ENCODE assay signal across 10 cellular contexts in genomic region chr11:128473631-128474030, GRCh38.
DNase-seq lines count a peak whose midpoint lies in the region; ATAC-seq, FAIRE-seq and TF ChIP-seq lines count a peak whose summit lies in the region.
"Had no signal": no experiment of that assay in that cellular context is flagged by ENCODE, and none has a peak within 500 bp of the region (broad histone marks: within the 10 kb centered on the region; RNA-seq: fewer than 3 reads in every experiment).

No MANE protein-coding gene starts in this region.

- H3K27ac ChIP-seq in KMS-11: peak overlapping the region; percentile 81
- H3K27ac ChIP-seq in SJCRH30: no peak overlapping the region

- TF ChIP-seq CTCF in KMS-11 (conservative IDR thresholded peaks at IDR 0.05; ENCODE audit: low read depth, low read length) (no peak), type B pancreatic cell (conservative IDR thresholded peaks at IDR 0.05) (no peak)

- H3K36me3 ChIP-seq in KMS-11 (ENCODE audit: insufficient read depth) (no peaks in the 10 kb centered on the region), SJCRH30 (peaks cover 22% of the 10 kb centered on the region)

- peak overlapping the region; percentile 93 for H3K4me2 ChIP-seq in KMS-11

- H3K27me3 ChIP-seq in KMS-11 (ENCODE audit: insufficient read depth, low read depth): no peaks in the 10 kb centered on the region
- no peaks in the 10 kb centered on the region for H3K27me3 ChIP-seq in SJCRH30

- H4K20me1 ChIP-seq in KMS-11 (ENCODE audit: insufficient read depth): no peaks in the 10 kb centered on the region

- TF ChIP-seq POLR2A in GM12891 (IDR thresholded peaks at IDR 0.05; ENCODE audit: low read depth, low read length): no peak

- no peak for DNase-seq in GM12891 (ENCODE audit: insufficient read length, low spot score)
- DNase-seq in activated naive CD4-positive, alpha-beta T cell treated with anti-CD3 and anti-CD28 coated beads for 36 hours: peak; percentile 73
- DNase-seq in natural killer cell treated with Interleukin-12 subunit alpha and Interleukin-12 subunit beta and Interleukin-15 and Interleukin-18, amount 100 ng/mL, for 72 hours (ENCODE audit: low spot score): no peak
- DNase-seq in type B pancreatic cell (ENCODE audit: extremely low spot score, unreplicated experiment): no peak
- no peak for DNase-seq in SJCRH30
- DNase-seq: stimulated activated CD8-positive, alpha-beta memory T cell treated with anti-CD3 and anti-CD28 coated beads, Interleukin-4, amount 100 ng/mL, for 48 hours had no signal

- no peak overlapping the region for H2AFZ ChIP-seq in KMS-11 (ENCODE audit: low read depth)

- peaks cover 91% of the 10 kb centered on the region for H3K36me3 Mint-ChIP-seq in activated naive CD4-positive, alpha-beta T cell treated with anti-CD3 and anti-CD28 coated beads for 36 hours (ENCODE audit: low read depth)
- peaks cover 94% of the 10 kb centered on the region for H3K36me3 Mint-ChIP-seq in natural killer cell treated with Interleukin-12 subunit alpha and Interleukin-12 subunit beta and Interleukin-15 and Interleukin-18, amount 100 ng/mL, for 72 hours
- peaks cover 38% of the 10 kb centered on the region for H3K36me3 Mint-ChIP-seq in type B pancreatic cell

- CTCF ChIA-PET in activated naive CD4-positive, alpha-beta T cell treated with anti-CD3 and anti-CD28 coated beads for 36 hours (lab: Charles Lee): interaction anchor here (0.5 to 4.5 kb wide), 16 partner anchors 9 to 184 kb away, joined by 3 to 40 read pairs (median 7); no protein-coding TSS in a partner anchor

- no peak overlapping the region for H3K4me3 ChIP-seq in KMS-11 (IDR thresholded peaks at IDR 0.05; ENCODE audit: insufficient read depth, low read depth, low read length)
- no peak overlapping the region for H3K4me3 ChIP-seq in SJCRH30

- H3K27ac Mint-ChIP-seq in activated naive CD4-positive, alpha-beta T cell treated with anti-CD3 and anti-CD28 coated beads for 36 hours: peak overlapping the region; percentile 97
- peak overlapping the region; percentile 95 to 96 for H3K27ac Mint-ChIP-seq in natural killer cell treated with Interleukin-12 subunit alpha and Interleukin-12 subunit beta and Interleukin-15 and Interleukin-18, amount 100 ng/mL, for 72 hours
- H3K27ac Mint-ChIP-seq in type B pancreatic cell: no peak overlapping the region
- H3K27ac Mint-ChIP-seq: dendritic cell treated with granulocyte-macrophage colony-stimulating factor and Interleukin-4, amounts not matched to agents 40 ng/mL and 50 ng/mL, for 4 days had no signal

- H3K4me1 Mint-ChIP-seq in activated naive CD4-positive, alpha-beta T cell treated with anti-CD3 and anti-CD28 coated beads for 36 hours (ENCODE audit: low read depth): peaks cover 94% of the 10 kb centered on the region
- H3K4me1 Mint-ChIP-seq in natural killer cell treated with Interleukin-12 subunit alpha and Interleukin-12 subunit beta and Interleukin-15 and Interleukin-18, amount 100 ng/mL, for 72 hours (ENCODE audit: low read depth in 2 of 2): peaks cover 88 to 100% of the 10 kb centered on the region in 2 donors
- H3K4me1 Mint-ChIP-seq in type B pancreatic cell (ENCODE audit: unreplicated experiment): peaks cover 42% of the 10 kb centered on the region

- no peak for ATAC-seq in natural killer cell treated with Interleukin-12 subunit alpha and Interleukin-12 subunit beta and Interleukin-15 and Interleukin-18, amount 100 ng/mL, for 72 hours
- ATAC-seq in GM19452 (IDR thresholded peaks at IDR 0.05; ENCODE audit: unreplicated experiment): no peak
- ATAC-seq in esophagus mucosa: no peak

- intact Hi-C loops in activated naive CD4-positive, alpha-beta T cell treated with anti-CD3 and anti-CD28 coated beads for 36 hours (cut with micrococcal nuclease): loop anchor here (2.0 to 5.0 kb wide), 3 partner anchors 221 to 421 kb away; partner anchors contain the start of gene FLI1

- H3K4me1 ChIP-seq in KMS-11 (ENCODE audit: low read depth, poor library complexity, severe bottlenecking) (peaks cover 98% of the 10 kb centered on the region), SJCRH30 (no peaks in the 10 kb centered on the region)

- H3K9me3 ChIP-seq in SJCRH30 (replicated peaks): no peaks in the 10 kb centered on the region

- peak overlapping the region; percentile 52 for H3K4me3 Mint-ChIP-seq in activated naive CD4-positive, alpha-beta T cell treated with anti-CD3 and anti-CD28 coated beads for 36 hours
- peak overlapping the region; percentile 88 for H3K4me3 Mint-ChIP-seq in natural killer cell treated with Interleukin-12 subunit alpha and Interleukin-12 subunit beta and Interleukin-15 and Interleukin-18, amount 100 ng/mL, for 72 hours
- no peak overlapping the region for H3K4me3 Mint-ChIP-seq in type B pancreatic cell
- H3K4me3 Mint-ChIP-seq: dendritic cell treated with granulocyte-macrophage colony-stimulating factor and Interleukin-4, amounts not matched to agents 40 ng/mL and 50 ng/mL, for 4 days had no signal

- H3K9ac ChIP-seq in KMS-11: no peak overlapping the region

- no peaks in the 10 kb centered on the region for H3K9me3 Mint-ChIP-seq in activated naive CD4-positive, alpha-beta T cell treated with anti-CD3 and anti-CD28 coated beads for 36 hours
- no peaks in the 10 kb centered on the region for H3K9me3 Mint-ChIP-seq in natural killer cell treated with Interleukin-12 subunit alpha and Interleukin-12 subunit beta and Interleukin-15 and Interleukin-18, amount 100 ng/mL, for 72 hours
- no peaks in the 10 kb centered on the region for H3K9me3 Mint-ChIP-seq in type B pancreatic cell

- FAIRE-seq in GM12891 (lab: Jason Lieb, UNC): peak; percentile 87

- no peaks in the 10 kb centered on the region for H3K27me3 Mint-ChIP-seq in activated naive CD4-positive, alpha-beta T cell treated with anti-CD3 and anti-CD28 coated beads for 36 hours (ENCODE audit: low read depth)
- H3K27me3 Mint-ChIP-seq in natural killer cell treated with Interleukin-12 subunit alpha and Interleukin-12 subunit beta and Interleukin-15 and Interleukin-18, amount 100 ng/mL, for 72 hours: no peaks in the 10 kb centered on the region
- H3K27me3 Mint-ChIP-seq in type B pancreatic cell: no peaks in the 10 kb centered on the region
- H3K27me3 Mint-ChIP-seq: dendritic cell treated with granulocyte-macrophage colony-stimulating factor and Interleukin-4, amounts not matched to agents 40 ng/mL and 50 ng/mL, for 4 days had no signal

- peaks cover 4% of the 10 kb centered on the region; the same call in 1 of the 2 replicates for H3K79me2 ChIP-seq in KMS-11 (ENCODE audit: insufficient read depth, low read depth)

TF ChIP-seq in GM12891, 5 proteins besides CTCF, POLR2A, EP300 and RAD21:
- TF ChIP-seq PAX5 (IDR thresholded peaks at IDR 0.05; ENCODE audit: insufficient read depth, low read length, severe bottlenecking): no peak
- peak; percentile 34; the same call in 1 of the 2 replicates for TF ChIP-seq TAF1 (IDR thresholded peaks at IDR 0.05; ENCODE audit: low read depth, low read length)
- TF ChIP-seq SPI1 (IDR thresholded peaks at IDR 0.05; ENCODE audit: low read depth, low read length): no peak
- no peak for TF ChIP-seq POLR2AphosphoS5 (IDR thresholded peaks at IDR 0.05; ENCODE audit: low read depth, low read length)
- no peak for TF ChIP-seq POU2F2 (IDR thresholded peaks at IDR 0.05; ENCODE audit: low read depth, low read length)
